ENCODE assay signal across 10 cellular contexts in the genomic region with DNA sequence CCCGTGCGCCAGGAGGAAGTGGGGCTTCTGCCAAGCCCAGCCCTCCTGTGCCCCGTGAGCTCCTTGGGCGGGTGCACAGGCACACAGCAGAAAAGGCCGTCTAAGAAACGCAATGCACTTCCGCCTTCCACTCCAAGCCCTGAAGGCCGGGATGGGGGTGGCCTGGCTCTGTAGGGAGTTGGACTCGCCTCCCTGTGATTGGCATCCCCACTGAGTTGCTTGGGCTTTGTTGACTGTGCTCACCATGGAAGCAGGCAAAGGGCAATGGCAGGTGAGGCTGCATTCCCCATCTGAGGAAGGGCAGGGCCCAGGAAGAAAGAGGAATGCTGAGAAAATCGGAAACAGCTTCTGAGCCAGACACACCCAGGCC.
DNase-seq lines count a peak whose midpoint lies in the region; ATAC-seq lines count a peak whose summit lies in the region.
"Had no signal": no experiment of that assay in that cellular context is flagged by ENCODE, and none has a peak within 500 bp of the region (broad histone marks: within the 10 kb centered on the region; RNA-seq: fewer than 3 reads in every experiment).

No MANE protein-coding gene starts in this region.

- no peaks in the 10 kb centered on the region for H3K36me3 Mint-ChIP-seq in activated naive CD4-positive, alpha-beta T cell treated with anti-CD3 and anti-CD28 coated beads, Interleukin-2, amount 10 ng/mL, durations not matched to agents 7 days and 5 days
- H3K36me3 Mint-ChIP-seq: CD4-positive, CD25-positive, alpha-beta regulatory T cell had no signal

- H3K9me3 Mint-ChIP-seq in activated naive CD4-positive, alpha-beta T cell treated with anti-CD3 and anti-CD28 coated beads, Interleukin-2, amount 10 ng/mL, durations not matched to agents 7 days and 5 days, result no peaks in the 10 kb centered on the region

- peaks cover 3% of the 10 kb centered on the region for H3K4me1 Mint-ChIP-seq in activated naive CD4-positive, alpha-beta T cell treated with anti-CD3 and anti-CD28 coated beads, Interleukin-2, amount 10 ng/mL, durations not matched to agents 7 days and 5 days

- H3K27ac Mint-ChIP-seq in activated naive CD4-positive, alpha-beta T cell treated with anti-CD3 and anti-CD28 coated beads, Interleukin-2, amount 10 ng/mL, durations not matched to agents 7 days and 5 days, result no peak overlapping the region
- H3K27ac Mint-ChIP-seq: CD4-positive, CD25-positive, alpha-beta regulatory T cell had no signal

- in situ Hi-C loops in T47D (cut with HindIII; ENCODE audit: low pct_unique_long_range_greater_than_20kb, low sequenced_read_pairs), result no loop called here

- peaks cover 12% of the 10 kb centered on the region for H3K27me3 Mint-ChIP-seq in activated naive CD4-positive, alpha-beta T cell treated with anti-CD3 and anti-CD28 coated beads, Interleukin-2, amount 10 ng/mL, durations not matched to agents 7 days and 5 days
- H3K27me3 Mint-ChIP-seq: CD4-positive, CD25-positive, alpha-beta regulatory T cell had no signal

- H3K4me3 Mint-ChIP-seq in activated naive CD4-positive, alpha-beta T cell treated with anti-CD3 and anti-CD28 coated beads, Interleukin-2, amount 10 ng/mL, durations not matched to agents 7 days and 5 days, result no peak overlapping the region

- DNase-seq in DMS153 treated with DMSO at 0.1 percent for 48 hours (lab: John Stamatoyannopoulos, UW; ENCODE audit: unreplicated experiment), result peak; percentile 87
- peak; percentile 91 to 96 for DNase-seq in NCI-H2081 (lab: John Stamatoyannopoulos, UW)
- DNase-seq in T47D (ENCODE audit: low read depth in 1 of 2, low spot score in 1 of 2), result peak; percentile 55 to 96
- DNase-seq in myocyte (ENCODE audit: low read depth), result peak; percentile 28
- DNase-seq in activated naive CD4-positive, alpha-beta T cell treated with anti-CD3 and anti-CD28 coated beads, Interleukin-2, amount 10 ng/mL, durations not matched to agents 7 days and 5 days, result no peak
- DNase-seq in activated CD4-positive, alpha-beta T cell treated with anti-CD3 and anti-CD28 coated beads for 4 hours, result no peak
- DNase-seq: stimulated activated CD4-positive, alpha-beta T cell treated with anti-CD3 and anti-CD28 coated beads, Interleukin-12 subunit alpha, Interleukin-12 subunit beta, amount 100 ng/mL, for 4 hours had no signal

- ATAC-seq in GM18868 (IDR thresholded peaks at IDR 0.05; ENCODE audit: unreplicated experiment), result no peak
- no peak for ATAC-seq in HG03135 (IDR thresholded peaks at IDR 0.05; ENCODE audit: unreplicated experiment)

- CTCF ChIA-PET in activated naive CD4-positive, alpha-beta T cell treated with anti-CD3 and anti-CD28 coated beads, Interleukin-2, amount 10 ng/mL, durations not matched to agents 7 days and 5 days (lab: Charles Lee), result no interaction called here

Comparison
In these comparisons a context has a peak if more than half of its experiments do, and no peak if none do; other contexts are left out.
1. DNase-seq: peak in DMS153 treated with DMSO at 0.1 percent for 48 hours (single experiment), NCI-H2081 (2 of 2), T47D (2 of 2) and myocyte (single experiment); none in activated naive CD4-positive, alpha-beta T cell treated with anti-CD3 and anti-CD28 coated beads, Interleukin-2, amount 10 ng/mL, durations not matched to agents 7 days and 5 days (single experiment) and activated CD4-positive, alpha-beta T cell treated with anti-CD3 and anti-CD28 coated beads for 4 hours (0 of 2).